ENCODE assay signal across 11 cellular contexts in the genomic region with DNA sequence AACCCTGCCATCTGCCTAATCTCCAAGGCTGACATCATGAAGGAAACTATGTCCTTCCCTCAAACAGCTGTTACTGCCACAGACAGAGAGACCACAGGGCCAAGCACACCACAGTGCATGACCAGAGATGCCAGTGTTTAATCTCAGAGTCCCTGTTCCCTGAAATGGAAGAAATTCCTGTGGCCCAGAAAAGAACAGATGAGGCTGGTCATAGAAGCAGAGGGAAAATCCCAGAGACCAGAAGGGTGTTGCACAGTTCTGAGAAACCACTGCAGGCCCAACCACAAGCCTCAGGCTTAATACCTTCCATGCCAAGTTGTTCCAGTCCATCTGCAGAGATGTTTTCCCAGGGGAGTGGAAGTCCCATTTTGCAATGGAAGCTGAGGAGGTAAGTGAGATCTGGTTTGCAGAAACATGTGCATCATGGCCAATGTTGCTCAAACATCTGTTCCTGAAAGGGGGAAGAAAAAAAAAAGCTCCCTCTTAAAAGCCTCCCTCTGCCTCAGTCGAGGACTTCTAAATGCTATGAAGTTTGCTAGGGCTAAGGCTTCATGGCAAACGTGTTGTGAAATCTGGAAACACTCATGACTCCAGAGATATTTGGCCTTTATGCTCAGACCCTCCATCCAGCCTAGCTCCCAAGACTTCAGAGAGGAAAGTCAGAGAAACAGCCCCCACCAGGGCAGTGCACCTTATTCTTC.
DNase-seq lines count a peak whose midpoint lies in the region; FAIRE-seq and TF ChIP-seq lines count a peak whose summit lies in the region.
"Had no signal": no experiment of that assay in that cellular context is flagged by ENCODE, and none has a peak within 500 bp of the region (broad histone marks: within the 10 kb centered on the region; RNA-seq: fewer than 3 reads in every experiment).

No MANE protein-coding gene starts in this region.

- peaks cover 10% of the 10 kb centered on the region for H3K9me3 ChIP-seq in BLaER1
- no peaks in the 10 kb centered on the region for H3K9me3 ChIP-seq in small intestine (ENCODE audit: control insufficient read depth, low read depth)
- peaks cover 10% of the 10 kb centered on the region for H3K9me3 ChIP-seq in endodermal cell (ENCODE audit: control insufficient read depth, low read length)

- no peak for FAIRE-seq in small intestine (lab: Jason Lieb, UNC)
- FAIRE-seq: D721Med had no signal

- H3K4me3 ChIP-seq in BLaER1 (no peak overlapping the region), fibroblast of pulmonary artery (replicated peaks; ENCODE audit: low read depth, low read length) (no peak overlapping the region), small intestine (ENCODE audit: low read depth in 1 of 2, low read length in 2 of 2) (no peak overlapping the region), endodermal cell (ENCODE audit: low read length) (no peak overlapping the region)

- H3K4me1 Mint-ChIP-seq in osteocyte (ENCODE audit: unreplicated experiment) (peaks cover 78% of the 10 kb centered on the region), endodermal cell (no peaks in the 10 kb centered on the region)
- H3K4me1 Mint-ChIP-seq: WTC11 had no signal

- peaks cover 93% of the 10 kb centered on the region for H3K4me1 ChIP-seq in BLaER1
- H3K4me1 ChIP-seq in small intestine (ENCODE audit: control insufficient read depth in 2 of 2, insufficient read depth in 1 of 2, low read depth in 1 of 2, low read length in 1 of 2): no peaks in the 10 kb centered on the region
- no peaks in the 10 kb centered on the region for H3K4me1 ChIP-seq in endodermal cell (ENCODE audit: control insufficient read depth, insufficient read depth, low read length)

- peaks cover 3% of the 10 kb centered on the region for H3K27me3 Mint-ChIP-seq in osteocyte (ENCODE audit: unreplicated experiment)
- H3K27me3 Mint-ChIP-seq in endodermal cell (ENCODE audit: insufficient read depth): peaks cover 2% of the 10 kb centered on the region

- H3K27ac ChIP-seq in BLaER1 (peak overlapping the region; percentile 3; the same call in 1 of the 2 replicates), RWPE1 (peak overlapping the region; percentile 30), small intestine (ENCODE audit: low read depth in 1 of 2, low read length in 1 of 2) (peak overlapping the region in 1 of 2 donors; percentile 73), endodermal cell (ENCODE audit: low read depth, low read length) (no peak overlapping the region)

- H3K27ac Mint-ChIP-seq in osteocyte (ENCODE audit: unreplicated experiment) (peak overlapping the region; percentile 89), endodermal cell (no peak overlapping the region)
- H3K27ac Mint-ChIP-seq: WTC11 had no signal

- POLR2A ChIA-PET in RWPE1 (lab: Yijun Ruan, JAX; ENCODE audit: low non-redundant PET): no interaction called here

- DNase-seq in RWPE1 (ENCODE audit: low spot score): no peak
- DNase-seq in fibroblast of pulmonary artery (ENCODE audit: low read depth): peak; percentile 96
- DNase-seq in osteocyte (ENCODE audit: extremely low spot score, unreplicated experiment): no peak
- DNase-seq in DMS53 (lab: John Stamatoyannopoulos, UW): no peak
- no peak for DNase-seq in inferior parietal cortex (ENCODE audit: extremely low spot score)
- DNase-seq in small intestine: no peak
- DNase-seq in endodermal cell: no peak

- H3K36me3 ChIP-seq in BLaER1: no peaks in the 10 kb centered on the region
- H3K36me3 ChIP-seq in small intestine (ENCODE audit: control insufficient read depth in 2 of 2, insufficient read depth in 2 of 2, low read length in 2 of 2): no peaks in the 10 kb centered on the region
- H3K36me3 ChIP-seq in endodermal cell (ENCODE audit: control insufficient read depth, insufficient read depth, low read length): no peaks in the 10 kb centered on the region

- no peaks in the 10 kb centered on the region for H4K20me1 ChIP-seq in BLaER1

- H3K9me3 Mint-ChIP-seq in osteocyte (ENCODE audit: unreplicated experiment) (peaks cover 6% of the 10 kb centered on the region), endodermal cell (peaks cover 28% of the 10 kb centered on the region)
- H3K9me3 Mint-ChIP-seq: mesothelial cell of epicardium had no signal

- H3K4me3 Mint-ChIP-seq in osteocyte (ENCODE audit: unreplicated experiment) (no peak overlapping the region), endodermal cell (no peak overlapping the region)
- H3K4me3 Mint-ChIP-seq: mesothelial cell of epicardium, WTC11 had no signal

- H3K9ac ChIP-seq in BLaER1 (no peak overlapping the region), endodermal cell (ENCODE audit: extremely low read depth, low read length, poor library complexity, severe bottlenecking) (no peak overlapping the region)

- H3K4me2 ChIP-seq in BLaER1: peak overlapping the region; percentile 54

- H3K36me3 Mint-ChIP-seq in osteocyte (ENCODE audit: unreplicated experiment): no peaks in the 10 kb centered on the region
- no peaks in the 10 kb centered on the region for H3K36me3 Mint-ChIP-seq in endodermal cell (ENCODE audit: low read depth)
- H3K36me3 Mint-ChIP-seq: mesothelial cell of epicardium had no signal

- TF ChIP-seq CTCF in RWPE1 (conservative IDR thresholded peaks at IDR 0.05; ENCODE audit: low read depth) (no peak), fibroblast of pulmonary artery (IDR thresholded peaks at IDR 0.05; ENCODE audit: low read length, missing control alignments) (no peak), osteocyte (IDR thresholded peaks at IDR 0.05) (no peak), endodermal cell (conservative IDR thresholded peaks at IDR 0.05) (no peak)

- CTCF ChIA-PET in RWPE1 (lab: Yijun Ruan, JAX): interaction anchor here (0.6 to 2.4 kb wide), 12 partner anchors 10 to 757 kb away, joined by 3 to 11 read pairs (median 4); partner anchors contain the start of gene NCOR2

- WGBS in small intestine, 3 donors: 60 to 82% (median 78%) methylated on average over 2 of the region's 2 CpGs
- 84 to 100% methylated on average over 1 to 2 of the region's 2 CpGs for WGBS in endodermal cell (ENCODE audit: insufficient coverage in 1 of 2, insufficient read length in 1 of 2), 2 experiments

- H3K27me3 ChIP-seq in BLaER1: no peaks in the 10 kb centered on the region
- H3K27me3 ChIP-seq in small intestine (ENCODE audit: control insufficient read depth in 2 of 2, insufficient read depth in 2 of 2, low read length in 2 of 2): no peaks in the 10 kb centered on the region
- no peaks in the 10 kb centered on the region for H3K27me3 ChIP-seq in endodermal cell (ENCODE audit: control insufficient read depth, insufficient read depth, low read length, poor library complexity, severe bottlenecking)
